Comparison of ENCODE assay signal across 28 cellular contexts in the genomic region with DNA sequence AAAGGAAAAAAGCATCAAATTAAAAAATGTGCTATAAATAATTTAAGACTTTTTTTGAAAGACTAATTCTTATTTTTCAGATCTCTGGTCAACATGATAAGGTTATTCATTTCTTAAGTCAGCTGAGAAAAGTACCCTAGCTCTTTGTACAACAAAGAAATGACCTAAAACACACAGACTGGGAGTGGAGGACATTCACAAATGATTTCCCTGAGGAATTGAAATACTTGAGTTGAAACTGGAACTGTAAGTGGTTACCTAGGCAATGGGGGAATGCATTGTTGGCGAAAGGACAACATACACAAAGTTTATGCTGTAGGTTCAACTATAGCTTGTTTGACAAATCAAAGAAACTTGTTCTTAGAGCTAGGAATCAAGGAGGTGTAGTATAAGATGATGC.
"Had no signal": no experiment of that assay in that cellular context is flagged by ENCODE, and none has a peak within 500 bp of the region (broad histone marks: within the 10 kb centered on the region; RNA-seq: fewer than 3 reads in every experiment).

No MANE protein-coding gene starts in this region.

- DNase-seq: cortex of kidney; effector memory CD8-positive, alpha-beta T cell; erythroblast; esophagus squamous epithelium; foreskin keratinocyte; heart left ventricle; left cardiac atrium; left lung; mammary epithelial cell; mesendoderm; midbrain; naive thymus-derived CD4-positive, alpha-beta T cell; right lobe of liver; stimulated activated CD4-positive, alpha-beta T cell treated with anti-CD3 and anti-CD28 coated beads, Interleukin-12 subunit alpha, Interleukin-12 subunit beta, amount 100 ng/mL, for 4 hours; stimulated activated CD4-positive, alpha-beta T cell treated with anti-CD3 and anti-CD28 coated beads, Interleukin-1b, Interleukin-23, amount 100 ng/mL, for 48 hours; stimulated activated CD4-positive, alpha-beta T cell treated with anti-CD3 and anti-CD28 coated beads, Interleukin-4, amount 100 ng/mL, for 1 hour; stimulated activated CD8-positive, alpha-beta memory T cell treated with anti-CD3 and anti-CD28 coated beads, Interleukin-4, amount 100 ng/mL, for 48 hours; stimulated activated naive CD4-positive, alpha-beta T cell; stimulated activated naive CD8-positive, alpha-beta T cell treated with anti-CD3 and anti-CD28 coated beads, Interleukin-15, amount 100 ng/mL, for 72 hours; transverse colon; upper lobe of right lung; uterus had no signal

- H3K4me2 ChIP-seq: hepatocyte, neural progenitor cell, smooth muscle cell had no signal

- ATAC-seq: effector memory CD8-positive, alpha-beta T cell; foreskin keratinocyte; gastroesophageal sphincter; heart left ventricle; left cardiac atrium; left lung; naive thymus-derived CD4-positive, alpha-beta T cell; right lobe of liver; stimulated activated naive CD8-positive, alpha-beta T cell treated with anti-CD3 and anti-CD28 coated beads, Interleukin-15, amount 100 ng/mL, for 72 hours; upper lobe of right lung had no signal

- H3K36me3 ChIP-seq: esophagus squamous epithelium, gastroesophageal sphincter, heart left ventricle, left lung, neural progenitor cell, right lobe of liver, suprapubic skin, transverse colon, upper lobe of right lung, uterus had no signal

- H3K27ac ChIP-seq: esophagus squamous epithelium, foreskin keratinocyte, gastroesophageal sphincter, heart left ventricle, hepatocyte, left lung, neural progenitor cell, parathyroid adenoma, right lobe of liver, suprapubic skin, transverse colon, upper lobe of right lung, uterus had no signal

- H2AFZ ChIP-seq: hepatocyte, neural progenitor cell, parathyroid adenoma had no signal

- H3K27me3 ChIP-seq: esophagus squamous epithelium, foreskin keratinocyte, gastroesophageal sphincter, heart left ventricle, hepatocyte, left lung, neural progenitor cell, right lobe of liver, suprapubic skin, transverse colon, upper lobe of right lung, uterus had no signal

- H3K4me1 ChIP-seq: esophagus squamous epithelium, foreskin keratinocyte, gastroesophageal sphincter, heart left ventricle, left lung, neural progenitor cell, parathyroid adenoma, right lobe of liver, suprapubic skin, transverse colon, upper lobe of right lung, uterus had no signal

- H3K4me3 ChIP-seq: esophagus squamous epithelium, gastroesophageal sphincter, heart left ventricle, hepatocyte, left lung, neural progenitor cell, right lobe of liver, smooth muscle cell, suprapubic skin, transverse colon, upper lobe of right lung, uterus had no signal

- H3K79me2 ChIP-seq: hepatocyte, parathyroid adenoma had no signal

- H3K9ac ChIP-seq: neural progenitor cell, parathyroid adenoma had no signal

- H3K9me3 ChIP-seq: esophagus squamous epithelium, right lobe of liver, suprapubic skin, transverse colon, upper lobe of right lung, uterus had no signal
